ENCODE assay signal across 15 cellular contexts in the genomic region with DNA sequence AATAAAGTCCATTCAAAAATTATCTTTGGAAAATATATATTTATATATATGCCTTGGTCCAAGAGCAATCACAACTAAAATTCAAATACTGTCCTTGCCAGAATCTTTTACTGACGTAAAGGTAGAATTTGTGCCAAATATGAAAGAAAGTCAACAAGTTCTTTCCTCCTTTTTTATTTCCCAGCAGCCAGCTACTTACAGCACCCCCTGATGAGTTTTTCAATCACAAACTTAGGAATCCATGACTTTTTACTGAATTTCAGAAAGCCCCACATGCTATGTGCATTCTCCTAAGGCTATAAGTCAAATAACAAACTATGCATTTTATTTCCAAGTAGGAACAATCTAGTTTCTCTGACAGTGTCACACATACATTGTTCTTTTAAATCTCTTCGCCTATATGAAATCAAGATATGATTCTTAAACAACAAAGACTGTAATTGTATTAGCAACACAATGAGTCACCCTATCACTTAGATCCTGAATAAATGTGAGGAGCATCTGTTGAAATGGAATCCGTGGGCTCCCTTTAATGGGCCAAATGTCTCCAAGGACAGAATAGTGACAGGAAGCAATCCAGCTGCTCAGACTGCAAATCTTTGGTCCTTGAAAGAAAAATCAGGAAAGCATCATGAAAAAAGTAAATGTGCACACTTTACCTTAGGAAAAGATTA.
DNase-seq lines count a peak whose midpoint lies in the region; ATAC-seq, FAIRE-seq and TF ChIP-seq lines count a peak whose summit lies in the region.
"Had no signal": no experiment of that assay in that cellular context is flagged by ENCODE, and none has a peak within 500 bp of the region (broad histone marks: within the 10 kb centered on the region; RNA-seq: fewer than 3 reads in every experiment).

No MANE protein-coding gene starts in this region.

- H3K27ac ChIP-seq in HUES64 (ENCODE audit: low read depth, low read length), result peak overlapping the region; percentile 41; the same call in 1 of the 2 replicates
- H3K27ac ChIP-seq: upper lobe of left lung had no signal

- H3K9me3 ChIP-seq in HUES64 (ENCODE audit: insufficient read depth, low read depth, low read length), result no peaks in the 10 kb centered on the region
- H3K9me3 ChIP-seq: upper lobe of left lung had no signal

- FAIRE-seq in GM12892 (lab: Jason Lieb, UNC), result no peak
- FAIRE-seq: frontal cortex had no signal

- no peak overlapping the region for H3K4me3 ChIP-seq in HUES64 (ENCODE audit: low read length)
- no peak overlapping the region for H3K4me3 ChIP-seq in cardiac fibroblast (replicated peaks in 1 of 2; ENCODE audit: low read depth in 2 of 2, low read length in 2 of 2)
- H3K4me3 ChIP-seq: upper lobe of left lung had no signal

- H3K9ac ChIP-seq in HUES64 (ENCODE audit: low read depth, low read length), result no peak overlapping the region; the same call in 1 of the 2 replicates

- no peak for TF ChIP-seq POLR2A in GM12892 (IDR thresholded peaks at IDR 0.05; ENCODE audit: low read depth, low read length)

- no peak for TF ChIP-seq CTCF in cardiac fibroblast (IDR thresholded peaks at IDR 0.05; ENCODE audit: low read depth, low read length)

- DNase-seq in DMS53 (lab: John Stamatoyannopoulos, UW) (peak; percentile 43), cardiac fibroblast (ENCODE audit: low read depth in 2 of 2) (peak; percentile 37 to 53), myocyte (ENCODE audit: low read depth) (peak; percentile 69), LoVo (ENCODE audit: low spot score) (no peak), GM12892 (ENCODE audit: insufficient read length) (no peak)
- DNase-seq: activated B cell treated with CpG ODN at 0.5 μM for 24 hours; activated gamma-delta T cell treated with Interleukin-2 at 50 U/mL for 16 hours; NCI-H526; occipital lobe; stimulated activated naive B cell treated with anti-CD40 and anti-IgM and Interleukin-4, amounts not matched to agents 10 μg/mL and 1 μg/mL and 100 μg/mL, for 72 hours; upper lobe of left lung had no signal

- no peaks in the 10 kb centered on the region for H3K36me3 ChIP-seq in HUES64 (ENCODE audit: insufficient read depth, low read length)
- H3K36me3 ChIP-seq: upper lobe of left lung had no signal

- ATAC-seq in HG02678 (IDR thresholded peaks at IDR 0.05; ENCODE audit: unreplicated experiment) (no peak), GM18517 (IDR thresholded peaks at IDR 0.05; ENCODE audit: unreplicated experiment) (no peak)
- ATAC-seq: stimulated activated naive B cell treated with anti-CD40 and anti-IgM and Interleukin-4, amounts not matched to agents 10 μg/mL and 1 μg/mL and 100 μg/mL, for 72 hours had no signal

- H3K27me3 ChIP-seq in HUES64 (ENCODE audit: insufficient read depth, low read length), result no peaks in the 10 kb centered on the region
- H3K27me3 ChIP-seq: upper lobe of left lung had no signal

- WGBS in HUES64, result 68% methylated on average over 3 of the region's 3 CpGs

- peaks cover 35% of the 10 kb centered on the region for H3K4me1 ChIP-seq in HUES64 (ENCODE audit: insufficient read depth, low read length)

Comparison
In these comparisons a context has a peak if more than half of its experiments do, and no peak if none do; other contexts are left out.
1. DNase-seq: peak in DMS53 (single experiment), cardiac fibroblast (2 of 2) and myocyte (single experiment); none in LoVo (single experiment) and GM12892 (single experiment).